In genomic region chr7:625376-625971, GRCh38 we compare ENCODE assay signal across 29 cellular contexts.
"Had no signal": no experiment of that assay in that cellular context is flagged by ENCODE, and none has a peak within 500 bp of the region (broad histone marks: within the 10 kb centered on the region; RNA-seq: fewer than 3 reads in every experiment).

No MANE protein-coding gene starts in this region.

- H3K4me1 ChIP-seq: left ventricle myocardium inferior, sigmoid colon, thyroid gland, upper lobe of left lung, vagina had no signal

- H3K27ac ChIP-seq: brain microvascular endothelial cell, left ventricle myocardium inferior, neutrophil, sigmoid colon, stomach, thyroid gland, upper lobe of left lung, vagina had no signal

- H3K9me3 ChIP-seq: prostate gland, thyroid gland, vagina had no signal

- H3K36me3 ChIP-seq: brain microvascular endothelial cell, neutrophil, prostate gland, sigmoid colon, stomach, thyroid gland, upper lobe of left lung, vagina had no signal

- H3K4me3 ChIP-seq: left ventricle myocardium inferior, lung, prostate gland, sigmoid colon, stomach, thyroid gland, upper lobe of left lung, vagina had no signal

- H3K27me3 ChIP-seq: brain microvascular endothelial cell, neutrophil, sigmoid colon, stomach, thyroid gland, upper lobe of left lung, vagina had no signal

- FAIRE-seq: astrocyte, frontal cortex, islet of Langerhans, small intestine had no signal

- ATAC-seq: stimulated activated naive B cell treated with anti-CD40 and anti-IgM and Interleukin-4, amounts not matched to agents 10 μg/mL and 1 μg/mL and 100 μg/mL, for 72 hours; T-helper 17 cell had no signal

- DNase-seq: activated CD4-positive, alpha-beta memory T cell treated with anti-CD3 and anti-CD28 coated beads for 36 hours; activated CD4-positive, alpha-beta T cell treated with anti-CD3 and anti-CD28 coated beads, Interleukin-2, amount 10 ng/mL, durations not matched to agents 24 days and 14 days; activated CD4-positive, CD25-positive, alpha-beta regulatory T cell treated with anti-CD3 and anti-CD28 coated beads, Interleukin-2, amount 50 U/mL, for 72 hours; activated CD8-positive, alpha-beta memory T cell treated with anti-CD3 and anti-CD28 coated beads, Interleukin-2, amount 50 U/mL, for 4 hours; activated effector memory CD4-positive, alpha-beta T cell treated with anti-CD3 and anti-CD28 coated beads, Interleukin-2, amount 50 U/mL, for 16 hours; activated naive CD4-positive, alpha-beta T cell treated with anti-CD3 and anti-CD28 coated beads for 36 hours; activated naive CD8-positive, alpha-beta T cell treated with anti-CD3 and anti-CD28 coated beads, Interleukin-2, amount 10 ng/mL, durations not matched to agents 7 days and 5 days; activated T-cell treated with anti-CD3 and anti-CD28 coated beads, Interleukin-2, amount 50 U/mL, for 1 hour; amniotic stem cell; brain microvascular endothelial cell; left ventricle myocardium inferior; mesendoderm; retina; sigmoid colon; small intestine; stimulated activated CD4-positive, alpha-beta T cell treated with anti-CD3 and anti-CD28 coated beads, Interleukin-2, amount 100 ng/mL, for 24 hours; stimulated activated naive B cell treated with anti-CD40 and anti-IgM and Interleukin-4, amounts not matched to agents 10 μg/mL and 1 μg/mL and 100 μg/mL, for 72 hours; stomach; T-helper 17 cell; T1000; thyroid gland; upper lobe of left lung had no signal
